Comparison of ENCODE assay signal across 8 cellular contexts in genomic region chr11:86163221-86163876, GRCh38.
A peak's percentile ranks its signal among the peaks of the same experiment; 100 is the strongest.
DNase-seq lines count a peak whose midpoint lies in the region; ATAC-seq, FAIRE-seq and TF ChIP-seq lines count a peak whose summit lies in the region.
"Not testable (repeated sequence)": the region's sequence is repeated elsewhere in the genome, so short reads cannot be mapped to it uniquely, and the experiment has no call there.

No MANE protein-coding gene starts in this region.

- H3K9me1 ChIP-seq in IMR-90 (ENCODE audit: insufficient read depth, low read length); keratinocyte (ENCODE audit: control insufficient read depth, extremely low read depth, insufficient read depth, low read length): not testable (repeated sequence)

- peak overlapping the region; percentile 18 to 78; a peak in 2 of 4 replicates for H4K8ac ChIP-seq in IMR-90 (ENCODE audit: low read depth in 2 of 2, low read length in 2 of 2)

- TF ChIP-seq POLR2A in IMR-90 (IDR thresholded peaks at IDR 0.05; ENCODE audit: low read depth, low read length): not testable (repeated sequence)

- H3K27me3 ChIP-seq in IMR-90 (ENCODE audit: control insufficient read depth, insufficient read depth, low read length); brain microvascular endothelial cell (replicated peaks); keratinocyte (ENCODE audit: control insufficient read depth, extremely low read depth, insufficient read depth, low read length): not testable (repeated sequence)

- H3K4me3 ChIP-seq in IMR-90 (ENCODE audit: insufficient read depth, low read depth, low read length); brain microvascular endothelial cell (ENCODE audit: low read depth, low read length); fibroblast of pulmonary artery (replicated peaks; ENCODE audit: low read depth, low read length); keratinocyte (ENCODE audit: control insufficient read depth in 2 of 3, extremely low read depth in 1 of 3, insufficient read depth in 2 of 3, low read depth in 1 of 3, low read length in 3 of 3): not testable (repeated sequence)

- H2BK5ac ChIP-seq in IMR-90 (ENCODE audit: low read depth, low read length, poor library complexity, severe bottlenecking): peak overlapping the region; percentile 90

- H3K56ac ChIP-seq in IMR-90 (ENCODE audit: extremely low read depth, insufficient read depth, low read length): not testable (repeated sequence)

- not testable (repeated sequence) for H3K9ac ChIP-seq in IMR-90 (ENCODE audit: low read depth, low read length); keratinocyte (ENCODE audit: control insufficient read depth, extremely low read depth, insufficient read depth, low read length)

- peak overlapping the region; percentile 2; the same call in 1 of the 2 replicates for H3K27ac ChIP-seq in IMR-90 (ENCODE audit: insufficient read depth, low read length)
- peak overlapping the region; percentile 25 for H3K27ac ChIP-seq in brain microvascular endothelial cell
- peak overlapping the region; percentile 32 for H3K27ac ChIP-seq in keratinocyte (ENCODE audit: control insufficient read depth, insufficient read depth, low read length)

- peak; percentile 59 for DNase-seq in CD1c-positive myeloid dendritic cell (ENCODE audit: extremely low spot score)
- DNase-seq in IMR-90: peak; percentile 86
- peak; percentile 55 for DNase-seq in RPMI7951 (ENCODE audit: low read depth)
- not testable (repeated sequence) for DNase-seq in brain microvascular endothelial cell; keratinocyte (ENCODE audit: low read depth, low spot score)
- peak; percentile 94 for DNase-seq in fibroblast of pulmonary artery (ENCODE audit: low read depth)
- DNase-seq in renal cortical epithelial cell (ENCODE audit: low read depth): peak; percentile 75
- peak; percentile 2 for DNase-seq in urothelium cell line (ENCODE audit: low spot score)

- POLR2A ChIA-PET in IMR-90 (lab: Charles Lee; ENCODE audit: unreplicated experiment): interaction anchor here (0.6 kb wide), 1 partner anchor 30 kb away, joined by 3 read pairs; no protein-coding TSS in a partner anchor

- H4K5ac ChIP-seq in IMR-90 (ENCODE audit: low read depth, low read length): peak overlapping the region; percentile 8

- H3K36me3 ChIP-seq in IMR-90 (ENCODE audit: control insufficient read depth, insufficient read depth, low read length); brain microvascular endothelial cell (replicated peaks); keratinocyte (ENCODE audit: control insufficient read depth in 2 of 2, extremely low read depth in 1 of 2, insufficient read depth in 2 of 2, low read length in 2 of 2): not testable (repeated sequence)

- H2BK20ac ChIP-seq in IMR-90 (ENCODE audit: low read depth, low read length): peak overlapping the region; percentile 79

- H4K20me1 ChIP-seq in IMR-90 (ENCODE audit: insufficient read depth, low read length); keratinocyte (ENCODE audit: control insufficient read depth, extremely low read depth, insufficient read depth, low read length): not testable (repeated sequence)

- H3K79me1 ChIP-seq in IMR-90 (ENCODE audit: low read depth in 1 of 2, low read length in 2 of 2): not testable (repeated sequence)

- H2AFZ ChIP-seq in IMR-90 (replicated peaks; ENCODE audit: low read length, poor library complexity); keratinocyte (ENCODE audit: control insufficient read depth, low read length): not testable (repeated sequence)

- peak overlapping the region; percentile 82; the same call in 2 of the 3 replicates for H2BK15ac ChIP-seq in IMR-90 (ENCODE audit: low read depth, low read length)

- H3K14ac ChIP-seq in IMR-90 (replicated peaks; ENCODE audit: low read depth, low read length): peak overlapping the region; percentile 74

- CTCF ChIA-PET in IMR-90 (lab: Yijun Ruan, JAX): not testable (repeated sequence)

- 0 out of 2 replicates have a peak overlapping the region, but pooled peaks have one; percentile 46 for H4K91ac ChIP-seq in IMR-90 (ENCODE audit: insufficient read depth, low read depth, low read length)

- H2BK120ac ChIP-seq in IMR-90 (ENCODE audit: low read depth, low read length): peak overlapping the region; percentile 89

- peak overlapping the region; percentile 12; the same call in 1 of the 2 replicates for H3K23ac ChIP-seq in IMR-90 (ENCODE audit: low read depth, low read length)

- H2AK5ac ChIP-seq in IMR-90 (ENCODE audit: low read depth, low read length): not testable (repeated sequence)

- not testable (repeated sequence) for H2AK9ac ChIP-seq in IMR-90 (replicated peaks; ENCODE audit: low read depth, low read length, poor library complexity)

- TF ChIP-seq RAD21 in IMR-90 (IDR thresholded peaks at IDR 0.05; ENCODE audit: low read length): not testable (repeated sequence)

- FAIRE-seq in keratinocyte (lab: Jason Lieb, UNC); urothelium cell line (lab: Jason Lieb, UNC): not testable (repeated sequence)

- dilution Hi-C loops in IMR-90 (cut with HindIII; ENCODE audit: low sequenced_read_pairs, unreplicated experiment); keratinocyte (cut with MboI; ENCODE audit: extremely low pct_ligation_motif_present, low sequenced_read_pairs): not testable (repeated sequence)

- not testable (repeated sequence) for H3K4me2 ChIP-seq in IMR-90 (ENCODE audit: low read depth, low read length); keratinocyte (ENCODE audit: control insufficient read depth, extremely low read depth, insufficient read depth, low read depth, low read length)

- BruUV-seq in IMR-90 (replicated peaks; lab: Mats Ljungman, UMichigan): not testable (repeated sequence)

- H3K18ac ChIP-seq in IMR-90 (ENCODE audit: low read depth, low read length): peak overlapping the region; percentile 57

- H3K79me2 ChIP-seq in keratinocyte (ENCODE audit: control insufficient read depth, insufficient read depth, low read length): not testable (repeated sequence)

- peak; percentile 75 for ATAC-seq in IMR-90 (ENCODE audit: low read depth)

- H3K4ac ChIP-seq in IMR-90 (ENCODE audit: low read depth, low read length): peak overlapping the region; percentile 83

- intact Hi-C loops in IMR-90 (cut with micrococcal nuclease): not testable (repeated sequence)

- peaks cover 24% of the 10 kb centered on the region for H3K4me1 ChIP-seq in IMR-90 (ENCODE audit: control insufficient read depth, insufficient read depth, low read length)
- peaks cover 53% of the 10 kb centered on the region for H3K4me1 ChIP-seq in keratinocyte (ENCODE audit: control insufficient read depth, extremely low read depth, insufficient read depth, low read length)

- WGBS in IMR-90 (ENCODE audit: extremely low coverage in 2 of 2, insufficient read length in 1 of 2), 2 experiments: 92% methylated on average over 2 of the region's 6 CpGs; no CpG with 5 or more reads in 1 of the 2 experiments

- in situ Hi-C loops in IMR-90 (cut with MboI; ENCODE audit: low sequenced_read_pairs); brain microvascular endothelial cell (cut with HindIII; ENCODE audit: low pct_ligation_motif_present, low sequenced_read_pairs): not testable (repeated sequence)

- not testable (repeated sequence) for H3K9me3 ChIP-seq in IMR-90 (ENCODE audit: control insufficient read depth, insufficient read depth, low read length); keratinocyte (ENCODE audit: control insufficient read depth, low read depth, low read length)

- TF ChIP-seq CTCF in IMR-90 (conservative IDR thresholded peaks at IDR 0.05; ENCODE audit: low read depth, low read length); brain microvascular endothelial cell (IDR thresholded peaks at IDR 0.05; ENCODE audit: low read depth, low read length, missing control alignments); fibroblast of pulmonary artery (IDR thresholded peaks at IDR 0.05; ENCODE audit: low read length, missing control alignments); keratinocyte (optimal IDR thresholded peaks at IDR 0.05 in 1 of 3, IDR thresholded peaks at IDR 0.05 in 1 of 3, conservative IDR thresholded peaks at IDR 0.05 in 1 of 3; ENCODE audit: extremely low read depth in 1 of 3, insufficient read depth in 2 of 3, low read length in 3 of 3): not testable (repeated sequence)

TF ChIP-seq in IMR-90, 13 proteins besides CTCF, POLR2A, EP300 and RAD21:
- TF ChIP-seq MAFK (IDR thresholded peaks at IDR 0.05; ENCODE audit: low read depth, low read length) (peak; percentile 77), NFE2L2 (IDR thresholded peaks at IDR 0.05; ENCODE audit: low read depth, low read length) (peak; percentile 92), CEBPB (IDR thresholded peaks at IDR 0.05; ENCODE audit: low read depth, low read length) (peak; percentile 82)
